Comparison of ENCODE assay signal across 12 cellular contexts in genomic region chr3:195698325-195699147, GRCh38. TPM values are rescaled to one million over a fixed set of nuclear protein-coding genes. Genes with fewer than 3 reads are reported as not detected.
DNase-seq lines count a peak whose midpoint lies in the region; ATAC-seq, FAIRE-seq and TF ChIP-seq lines count a peak whose summit lies in the region.
"Had no signal": no experiment of that assay in that cellular context is flagged by ENCODE, and none has a peak within 500 bp of the region (broad histone marks: within the 10 kb centered on the region; RNA-seq: fewer than 3 reads in every experiment).

No MANE protein-coding gene starts in this region.

- intact Hi-C loops in left ventricle myocardium inferior (cut with micrococcal nuclease): no loop called here
- intact Hi-C loops in heart right ventricle (cut with DNase I): loop anchor here in 1 of 10 donors (5.0 kb wide), 1 partner anchor 39 kb away; no protein-coding TSS in a partner anchor

- H3K27me3 Mint-ChIP-seq in T-helper 2 cell treated with Interferon-gamma antibody and Interleukin-4, amounts not matched to agents 5 μg/mL and 100 μg/mL, for 36 hours (ENCODE audit: low read depth): no peaks in the 10 kb centered on the region
- H3K27me3 Mint-ChIP-seq: brain; naive thymus-derived CD4-positive, alpha-beta T cell had no signal

- H3K27ac Mint-ChIP-seq in T-helper 2 cell treated with Interferon-gamma antibody and Interleukin-4, amounts not matched to agents 5 μg/mL and 100 μg/mL, for 36 hours: no peak overlapping the region

- peak overlapping the region; percentile 2 for H3K27ac ChIP-seq in left ventricle myocardium inferior (replicated peaks)
- peak overlapping the region in 1 of 10 donors; percentile 21 for H3K27ac ChIP-seq in heart right ventricle
- no peak overlapping the region for H3K27ac ChIP-seq in iPS-20b (ENCODE audit: low read length)

- no peak for DNase-seq in left ventricle myocardium inferior
- no peak for DNase-seq in heart right ventricle
- DNase-seq in adipocyte (ENCODE audit: low read depth): no peak
- no peak for DNase-seq in urothelium cell line (ENCODE audit: low spot score)
- no peak for DNase-seq in dedifferentiated amniotic fluid mesenchymal stem cell (ENCODE audit: extremely low spot score)
- DNase-seq in T-helper 2 cell treated with Interferon-gamma antibody and Interleukin-4, amounts not matched to agents 5 μg/mL and 100 μg/mL, for 36 hours (ENCODE audit: low spot score): no peak
- no peak for DNase-seq in HAP-1 (ENCODE audit: low spot score in 2 of 2)
- DNase-seq: GF-D8; naive thymus-derived CD4-positive, alpha-beta T cell; uterus had no signal

- in situ Hi-C loops in HAP-1 (cut with MboI; ENCODE audit: low sequenced_read_pairs): no loop called here

- 78 to 86% methylated on average over 8 of the region's 8 CpGs for WGBS in heart right ventricle, 2 donors

- no peak overlapping the region for H3K4me3 ChIP-seq in left ventricle myocardium inferior
- no peak overlapping the region for H3K4me3 ChIP-seq in heart right ventricle
- peak overlapping the region; percentile 27 for H3K4me3 ChIP-seq in adipocyte (ENCODE audit: low read length)
- H3K4me3 ChIP-seq in iPS-20b (ENCODE audit: low read length): peak overlapping the region; percentile 5; the same call in 1 of the 2 replicates
- H3K4me3 ChIP-seq in HAP-1: no peak overlapping the region
- H3K4me3 ChIP-seq: uterus had no signal

- no peaks in the 10 kb centered on the region for H3K9me3 ChIP-seq in left ventricle myocardium inferior (replicated peaks)
- peaks cover 0 to 4% (median 0%) of the 10 kb centered on the region in 11 donors for H3K9me3 ChIP-seq in heart right ventricle
- no peaks in the 10 kb centered on the region for H3K9me3 ChIP-seq in adipocyte (ENCODE audit: control insufficient read depth, low read length)
- no peaks in the 10 kb centered on the region for H3K9me3 ChIP-seq in iPS-20b (ENCODE audit: insufficient read depth, low read depth, low read length)
- H3K9me3 ChIP-seq in HAP-1: no peaks in the 10 kb centered on the region
- H3K9me3 ChIP-seq: uterus had no signal

- H3K9me3 Mint-ChIP-seq in T-helper 2 cell treated with Interferon-gamma antibody and Interleukin-4, amounts not matched to agents 5 μg/mL and 100 μg/mL, for 36 hours: no peaks in the 10 kb centered on the region

- peaks cover 5% of the 10 kb centered on the region for H3K4me1 Mint-ChIP-seq in T-helper 2 cell treated with Interferon-gamma antibody and Interleukin-4, amounts not matched to agents 5 μg/mL and 100 μg/mL, for 36 hours (ENCODE audit: low read depth)

- no peak overlapping the region for H3K4me3 Mint-ChIP-seq in T-helper 2 cell treated with Interferon-gamma antibody and Interleukin-4, amounts not matched to agents 5 μg/mL and 100 μg/mL, for 36 hours
- H3K4me3 Mint-ChIP-seq: brain; naive thymus-derived CD4-positive, alpha-beta T cell had no signal

- peaks cover 34% of the 10 kb centered on the region for H3K36me3 Mint-ChIP-seq in T-helper 2 cell treated with Interferon-gamma antibody and Interleukin-4, amounts not matched to agents 5 μg/mL and 100 μg/mL, for 36 hours (ENCODE audit: low read depth)

- no peaks in the 10 kb centered on the region for H3K27me3 ChIP-seq in left ventricle myocardium inferior (ENCODE audit: low read depth)
- H3K27me3 ChIP-seq in heart right ventricle: no peaks in the 10 kb centered on the region
- H3K27me3 ChIP-seq in adipocyte (replicated peaks; ENCODE audit: control insufficient read depth, insufficient read depth, low read length): no peaks in the 10 kb centered on the region
- H3K27me3 ChIP-seq in iPS-20b (ENCODE audit: insufficient read depth, low read length): no peaks in the 10 kb centered on the region
- no peaks in the 10 kb centered on the region for H3K27me3 ChIP-seq in HAP-1 (ENCODE audit: low read depth)
- H3K27me3 ChIP-seq: uterus had no signal

- H3K4me1 ChIP-seq in left ventricle myocardium inferior (peaks cover 7% of the 10 kb centered on the region), heart right ventricle (peaks cover 0 to 15% (median 0%) of the 10 kb centered on the region in 9 donors), adipocyte (ENCODE audit: control insufficient read depth, insufficient read depth, low read length) (peaks cover 19% of the 10 kb centered on the region), iPS-20b (ENCODE audit: insufficient read depth, low read length) (peaks cover 14% of the 10 kb centered on the region), HAP-1 (peaks cover 3% of the 10 kb centered on the region; the same call in 1 of the 2 replicates)

- H3K36me3 ChIP-seq in left ventricle myocardium inferior (peaks cover 47% of the 10 kb centered on the region), heart right ventricle (peaks cover 0 to 61% (median 33%) of the 10 kb centered on the region in 9 donors), adipocyte (ENCODE audit: control insufficient read depth, insufficient read depth, low read length, severe bottlenecking) (peaks cover 18% of the 10 kb centered on the region), iPS-20b (ENCODE audit: insufficient read depth, low read depth, low read length) (no peaks in the 10 kb centered on the region), HAP-1 (replicated peaks) (peaks cover 16% of the 10 kb centered on the region)
- H3K36me3 ChIP-seq: uterus had no signal

- no peak overlapping the region for H3K9ac ChIP-seq in adipocyte (ENCODE audit: low read length)
- H3K9ac ChIP-seq in iPS-20b (ENCODE audit: low read depth, low read length): no peak overlapping the region

- no peak for ATAC-seq in heart right ventricle

- TF ChIP-seq CTCF in left ventricle myocardium inferior (IDR thresholded peaks at IDR 0.05; ENCODE audit: borderline replicate concordance): no peak
- no peak for TF ChIP-seq CTCF in heart right ventricle (IDR thresholded peaks at IDR 0.05)

- FAIRE-seq in urothelium cell line (lab: Jason Lieb, UNC): peak; percentile 20

RNA-seq across cellular contexts. Expression of gene MUC20, which starts 22.2 kb away (rescaled TPM):
- total RNA-seq in left ventricle myocardium inferior (4.7 TPM), heart right ventricle (1 to 10 TPM in 9 of 10 donors, under 1 TPM in 1; 0.67 to 5.4 (median 2.5) TPM)
- 1 to 10 TPM in 1 of 2 donors, under 1 TPM in 1; 0.36 to 7.6 TPM for polyA plus RNA-seq in heart right ventricle

Comparison
In these comparisons a context has a peak if more than half of its experiments do, and no peak if none do; other contexts are left out.
1. H3K4me3 ChIP-seq: peak in adipocyte (single experiment) and iPS-20b (single experiment); none in left ventricle myocardium inferior (single experiment), heart right ventricle (0 of 10) and HAP-1 (single experiment).